Comparison of ENCODE assay signal across 8 cellular contexts in genomic region chr14:32939254-32940065, GRCh38. TPM values are rescaled to one million over a fixed set of nuclear protein-coding genes. Genes with fewer than 3 reads are reported as not detected.
DNase-seq lines count a peak whose midpoint lies in the region; ATAC-seq lines count a peak whose summit lies in the region.

No MANE protein-coding gene starts in this region.

- peak; percentile 48 for ATAC-seq in HG02798 (IDR thresholded peaks at IDR 0.05; ENCODE audit: poor library complexity, unreplicated experiment)
- ATAC-seq in left lobe of liver: peak; percentile 81
- no peak for ATAC-seq in GM21423 (IDR thresholded peaks at IDR 0.05; ENCODE audit: unreplicated experiment)

- DNase-seq in EL (peak; percentile 52), SHP77 (lab: John Stamatoyannopoulos, UW) (peak; percentile 83 to 88), dermis blood vessel endothelial cell (peak; percentile 71), left lobe of liver (ENCODE audit: low spot score) (no peak), NAMALWA (ENCODE audit: low spot score) (no peak)
- peak; percentile 13 to 36 for DNase-seq in stimulated activated CD4-positive, alpha-beta T cell treated with anti-CD3 and anti-CD28 coated beads, Interleukin-4, amount 100 ng/mL, for 4 hours

RNA-seq across cellular contexts. Expression of gene NPAS3, which starts 0.8 kb away (rescaled TPM):
- 0.05 TPM in 1 of 2 replicates, not detected in the other for total RNA-seq in dermis blood vessel endothelial cell
- not detected for total RNA-seq in left lobe of liver

Comparison
In these comparisons a context has a peak if more than half of its experiments do, and no peak if none do; other contexts are left out.
1. DNase-seq: peak in EL (single experiment), SHP77 (2 of 2), dermis blood vessel endothelial cell (single experiment) and stimulated activated CD4-positive, alpha-beta T cell treated with anti-CD3 and anti-CD28 coated beads, Interleukin-4, amount 100 ng/mL, for 4 hours (2 of 2); none in left lobe of liver (single experiment) and NAMALWA (single experiment).